ENCODE assay signal across 11 cellular contexts in the genomic region with DNA sequence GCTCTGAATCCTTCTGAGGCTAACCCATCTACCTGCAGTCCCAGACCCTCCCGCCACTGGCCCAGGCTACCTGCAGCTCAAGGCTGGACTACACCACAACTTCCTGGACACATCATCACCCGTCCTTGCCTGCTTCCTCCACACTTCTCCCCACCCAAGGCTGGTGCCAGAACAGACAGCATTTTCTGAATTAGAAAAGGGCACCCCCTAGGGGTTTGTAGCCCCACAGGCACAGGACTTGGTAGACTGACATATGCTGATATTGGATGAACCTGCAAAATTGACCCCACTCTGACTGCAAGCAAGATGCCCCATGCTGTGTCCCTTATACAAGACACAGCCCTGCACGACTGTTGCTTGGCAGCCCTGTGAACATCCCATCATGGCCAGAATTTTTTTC.
DNase-seq lines count a peak whose midpoint lies in the region; ATAC-seq and TF ChIP-seq lines count a peak whose summit lies in the region.
"Had no signal": no experiment of that assay in that cellular context is flagged by ENCODE, and none has a peak within 500 bp of the region (broad histone marks: within the 10 kb centered on the region; RNA-seq: fewer than 3 reads in every experiment).

No MANE protein-coding gene starts in this region.

- H3K36me3 Mint-ChIP-seq in stimulated activated effector memory CD8-positive, alpha-beta T cell treated with anti-CD3 and anti-CD28 coated beads, Interleukin-12 subunit alpha, Interleukin-12 subunit beta, amount 100 ng/mL, for 72 hours = no peaks in the 10 kb centered on the region
- H3K36me3 Mint-ChIP-seq: activated naive CD4-positive, alpha-beta T cell treated with anti-CD3 and anti-CD28 coated beads, Interleukin-2, amount 50 U/mL, for 24 hours had no signal

- H3K4me1 ChIP-seq in NT2/D1 (ENCODE audit: insufficient read depth, insufficient read length) = no peaks in the 10 kb centered on the region
- H3K4me1 ChIP-seq: parathyroid adenoma had no signal

- H3K9ac ChIP-seq in NT2/D1 (ENCODE audit: insufficient read length, low read depth) = no peak overlapping the region
- H3K9ac ChIP-seq: parathyroid adenoma had no signal

- DNase-seq in activated T-cell treated with anti-CD3 and anti-CD28 coated beads for 48 hours (ENCODE audit: low read depth) = peak; percentile 1
- no peak for DNase-seq in activated T-cell treated with anti-CD3 and anti-CD28 coated beads, Interleukin-2, amount 50 U/mL, for 1 hour
- peak; percentile 18 for DNase-seq in NT2/D1 (ENCODE audit: low read depth, low spot score)
- peak in 1 of 2 donors; percentile 51 for DNase-seq in stimulated activated effector memory CD8-positive, alpha-beta T cell treated with anti-CD3 and anti-CD28 coated beads, Interleukin-12 subunit alpha, Interleukin-12 subunit beta, amount 100 ng/mL, for 72 hours (ENCODE audit: low spot score in 2 of 2)
- no peak for DNase-seq in middle frontal gyrus (ENCODE audit: extremely low spot score, low spot score)
- DNase-seq in NCI-H1930 (lab: John Stamatoyannopoulos, UW) = no peak
- DNase-seq: NCI-H2171 treated with DMSO at 0.1 percent for 48 hours had no signal

- no peak overlapping the region for H3K4me3 ChIP-seq in NT2/D1 (ENCODE audit: insufficient read length, low read depth)

- H3K27me3 ChIP-seq in NT2/D1 (ENCODE audit: insufficient read depth, insufficient read length) = no peaks in the 10 kb centered on the region

- H3K4me3 Mint-ChIP-seq in stimulated activated effector memory CD8-positive, alpha-beta T cell treated with anti-CD3 and anti-CD28 coated beads, Interleukin-12 subunit alpha, Interleukin-12 subunit beta, amount 100 ng/mL, for 72 hours = no peak overlapping the region
- H3K4me3 Mint-ChIP-seq: activated naive CD4-positive, alpha-beta T cell treated with anti-CD3 and anti-CD28 coated beads, Interleukin-2, amount 50 U/mL, for 24 hours had no signal

- H3K36me3 ChIP-seq in NT2/D1 (ENCODE audit: insufficient read depth, insufficient read length, low read length) = no peaks in the 10 kb centered on the region

- H3K27ac Mint-ChIP-seq in stimulated activated effector memory CD8-positive, alpha-beta T cell treated with anti-CD3 and anti-CD28 coated beads, Interleukin-12 subunit alpha, Interleukin-12 subunit beta, amount 100 ng/mL, for 72 hours = no peak overlapping the region
- H3K27ac Mint-ChIP-seq: activated naive CD4-positive, alpha-beta T cell treated with anti-CD3 and anti-CD28 coated beads, Interleukin-2, amount 50 U/mL, for 24 hours had no signal

- H3K9me3 Mint-ChIP-seq in stimulated activated effector memory CD8-positive, alpha-beta T cell treated with anti-CD3 and anti-CD28 coated beads, Interleukin-12 subunit alpha, Interleukin-12 subunit beta, amount 100 ng/mL, for 72 hours = no peaks in the 10 kb centered on the region
- H3K9me3 Mint-ChIP-seq: activated naive CD4-positive, alpha-beta T cell treated with anti-CD3 and anti-CD28 coated beads, Interleukin-2, amount 50 U/mL, for 24 hours had no signal

- peaks cover 8% of the 10 kb centered on the region for H3K4me1 Mint-ChIP-seq in stimulated activated effector memory CD8-positive, alpha-beta T cell treated with anti-CD3 and anti-CD28 coated beads, Interleukin-12 subunit alpha, Interleukin-12 subunit beta, amount 100 ng/mL, for 72 hours
- H3K4me1 Mint-ChIP-seq: activated naive CD4-positive, alpha-beta T cell treated with anti-CD3 and anti-CD28 coated beads, Interleukin-2, amount 50 U/mL, for 24 hours had no signal

- TF ChIP-seq POLR2A in GM18505 (IDR thresholded peaks at IDR 0.05; ENCODE audit: borderline replicate concordance, extremely low read depth, insufficient read depth, insufficient read length) = no peak

- ATAC-seq in esophagus mucosa = peak; percentile 13
- ATAC-seq in stimulated activated effector memory CD8-positive, alpha-beta T cell treated with anti-CD3 and anti-CD28 coated beads, Interleukin-12 subunit alpha, Interleukin-12 subunit beta, amount 100 ng/mL, for 72 hours = peak; percentile 67
- ATAC-seq in GM18505 (IDR thresholded peaks at IDR 0.05; ENCODE audit: unreplicated experiment) = no peak

- H3K9me3 ChIP-seq in NT2/D1 (ENCODE audit: insufficient read depth, low read length) = no peaks in the 10 kb centered on the region

Comparison
In these comparisons a context has a peak if more than half of its experiments do, and no peak if none do; other contexts are left out.
1. DNase-seq: peak in activated T-cell treated with anti-CD3 and anti-CD28 coated beads for 48 hours (single experiment) and NT2/D1 (single experiment); none in activated T-cell treated with anti-CD3 and anti-CD28 coated beads, Interleukin-2, amount 50 U/mL, for 1 hour (single experiment), middle frontal gyrus (single experiment) and NCI-H1930 (0 of 2).